1 cellular context compared by ENCODE assay signal in genomic region chr4:155953151-155954117, GRCh38.
TF ChIP-seq lines count a peak whose summit lies in the region.

A gene with protein sequence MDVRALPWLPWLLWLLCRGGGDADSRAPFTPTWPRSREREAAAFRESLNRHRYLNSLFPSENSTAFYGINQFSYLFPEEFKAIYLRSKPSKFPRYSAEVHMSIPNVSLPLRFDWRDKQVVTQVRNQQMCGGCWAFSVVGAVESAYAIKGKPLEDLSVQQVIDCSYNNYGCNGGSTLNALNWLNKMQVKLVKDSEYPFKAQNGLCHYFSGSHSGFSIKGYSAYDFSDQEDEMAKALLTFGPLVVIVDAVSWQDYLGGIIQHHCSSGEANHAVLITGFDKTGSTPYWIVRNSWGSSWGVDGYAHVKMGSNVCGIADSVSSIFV (minus strand): TSS chr4:155953866. CDS start chr4:155953847, 19 bp downstream.

TF ChIP-seq in K562, 482 proteins besides CTCF, POLR2A, EP300 and RAD21 (continues in another document):
- TF ChIP-seq, protein P1, sequence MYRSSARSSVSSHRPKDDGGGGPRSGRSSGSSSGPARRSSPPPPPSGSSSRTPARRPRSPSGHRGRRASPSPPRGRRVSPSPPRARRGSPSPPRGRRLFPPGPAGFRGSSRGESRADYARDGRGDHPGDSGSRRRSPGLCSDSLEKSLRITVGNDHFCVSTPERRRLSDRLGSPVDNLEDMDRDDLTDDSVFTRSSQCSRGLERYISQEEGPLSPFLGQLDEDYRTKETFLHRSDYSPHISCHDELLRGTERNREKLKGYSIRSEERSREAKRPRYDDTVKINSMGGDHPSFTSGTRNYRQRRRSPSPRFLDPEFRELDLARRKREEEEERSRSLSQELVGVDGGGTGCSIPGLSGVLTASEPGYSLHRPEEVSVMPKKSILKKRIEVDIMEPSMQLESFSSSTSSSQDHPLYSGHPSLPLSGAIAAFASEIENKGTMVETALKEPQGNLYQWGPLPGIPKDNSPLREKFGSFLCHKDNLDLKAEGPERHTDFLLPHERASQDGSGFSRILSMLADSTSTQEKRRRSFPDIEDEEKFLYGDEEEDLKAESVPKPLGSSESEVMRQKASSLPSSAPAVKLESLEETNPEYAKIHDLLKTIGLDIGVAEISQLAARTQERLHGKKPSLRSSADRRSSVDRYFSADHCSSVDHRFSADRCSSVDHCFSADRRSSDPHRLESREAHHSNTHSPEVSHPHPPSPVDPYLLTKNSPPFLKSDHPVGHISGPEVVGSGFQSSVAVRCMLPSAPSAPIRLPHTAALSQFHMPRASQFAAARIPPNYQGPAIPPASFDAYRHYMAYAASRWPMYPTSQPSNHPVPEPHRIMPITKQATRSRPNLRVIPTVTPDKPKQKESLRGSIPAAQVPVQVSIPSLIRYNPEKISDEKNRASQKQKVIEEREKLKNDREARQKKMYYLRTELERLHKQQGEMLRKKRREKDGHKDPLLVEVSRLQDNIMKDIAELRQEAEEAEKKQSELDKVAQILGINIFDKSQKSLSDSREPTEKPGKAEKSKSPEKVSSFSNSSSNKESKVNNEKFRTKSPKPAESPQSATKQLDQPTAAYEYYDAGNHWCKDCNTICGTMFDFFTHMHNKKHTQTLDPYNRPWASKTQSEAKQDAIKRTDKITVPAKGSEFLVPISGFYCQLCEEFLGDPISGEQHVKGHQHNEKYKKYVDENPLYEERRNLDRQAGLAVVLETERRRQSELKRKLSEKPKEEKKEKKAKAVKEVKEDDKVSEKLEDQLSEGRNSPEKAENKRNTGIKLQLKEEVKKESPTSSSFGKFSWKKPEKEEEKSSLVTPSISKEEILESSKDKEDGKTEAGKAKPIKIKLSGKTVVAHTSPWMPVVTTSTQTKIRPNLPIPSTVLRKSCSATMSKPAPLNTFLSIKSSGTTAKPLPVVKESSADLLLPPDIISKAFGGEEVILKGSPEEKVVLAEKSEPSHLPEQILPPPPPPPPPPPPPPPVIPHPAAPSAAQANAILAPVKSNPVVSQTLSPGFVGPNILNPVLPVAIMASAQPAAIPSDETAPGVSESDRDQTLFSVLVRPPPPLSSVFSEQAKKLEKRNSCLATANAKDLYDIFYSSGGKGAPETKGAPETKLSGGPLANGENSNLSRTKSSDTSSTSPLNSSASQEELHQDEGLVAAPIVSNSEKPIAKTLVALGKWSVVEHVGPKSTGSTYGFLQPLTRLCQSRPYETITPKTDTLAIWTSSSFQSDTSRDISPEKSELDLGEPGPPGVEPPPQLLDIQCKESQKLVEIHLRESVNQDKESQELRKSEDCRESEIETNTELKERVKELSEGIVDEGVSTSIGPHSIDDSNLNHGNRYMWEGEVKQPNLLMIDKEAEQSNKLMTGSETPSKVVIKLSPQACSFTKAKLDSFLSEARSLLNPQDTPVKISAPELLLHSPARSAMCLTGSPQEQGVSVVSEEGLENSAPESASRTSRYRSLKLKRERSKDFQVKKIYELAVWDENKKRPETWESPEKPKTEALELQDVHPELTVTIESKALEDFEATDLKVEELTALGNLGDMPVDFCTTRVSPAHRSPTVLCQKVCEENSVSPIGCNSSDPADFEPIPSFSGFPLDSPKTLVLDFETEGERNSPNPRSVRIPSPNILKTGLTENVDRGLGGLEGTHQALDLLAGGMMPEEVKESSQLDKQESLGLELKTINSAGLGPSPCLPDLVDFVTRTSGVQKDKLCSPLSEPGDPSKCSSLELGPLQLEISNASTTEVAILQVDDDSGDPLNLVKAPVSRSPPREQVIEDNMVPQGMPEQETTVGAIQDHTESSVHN (IDR thresholded peaks at IDR 0.05; ENCODE audit: borderline replicate concordance in 1 of 2, low read depth in 1 of 2): no peak
- TF ChIP-seq NR2C2 (CRISPR knock-in tag; IDR thresholded peaks at IDR 0.05) (0 out of 2 replicates have a peak, but pooled peaks have one; percentile 38), NR2C2 (tag; IDR thresholded peaks at IDR 0.05) (no peak; the same call in 1 of the 2 replicates), GABPB1 (CRISPR knock-in tag; IDR thresholded peaks at IDR 0.05) (peak; percentile 38; the same call in 1 of the 2 replicates), ZFX (CRISPR knock-in tag; IDR thresholded peaks at IDR 0.05) (peak; percentile 46; the same call in 1 of the 2 replicates), SMARCE1 (IDR thresholded peaks at IDR 0.05) (no peak), ELF1 (tag; IDR thresholded peaks at IDR 0.05) (peak; percentile 83), ZNF639 (CRISPR knock-in tag; conservative IDR thresholded peaks at IDR 0.05 in 1 of 2, IDR thresholded peaks at IDR 0.05 in 1 of 2) (peak in 1 of 2 experiments; percentile 30; a peak in 1 of 4 replicates), L3MBTL2 (IDR thresholded peaks at IDR 0.05) (peak; percentile 52; the same call in 1 of the 2 replicates), GABPA (tag; conservative IDR thresholded peaks at IDR 0.05; ENCODE audit: low read depth) (peak; percentile 91), MAZ (CRISPR knock-in tag; conservative IDR thresholded peaks at IDR 0.05 in 1 of 2, IDR thresholded peaks at IDR 0.05 in 1 of 2) (peak in 1 of 2 experiments; percentile 41; a peak in 1 of 4 replicates), LEF1 (IDR thresholded peaks at IDR 0.05) (no peak), CXXC5 (CRISPR knock-in tag; IDR thresholded peaks at IDR 0.05) (peak; percentile 40), ZNF511 (CRISPR knock-in tag; IDR thresholded peaks at IDR 0.05) (peak; percentile 31; the same call in 1 of the 2 replicates), YY1 (IDR thresholded peaks at IDR 0.05; ENCODE audit: borderline replicate concordance in 1 of 3, control insufficient read depth in 1 of 3, extremely low read depth in 1 of 3, insufficient read depth in 3 of 3, insufficient read length in 1 of 3, insufficient replicate concordance in 2 of 3, low read depth in 1 of 3, low read length in 2 of 3) (no peak), POLR2AphosphoS2 (IDR thresholded peaks at IDR 0.05; ENCODE audit: low read length) (no peak), RBFOX2 (IDR thresholded peaks at IDR 0.05; ENCODE audit: low read depth, low read length) (peak; percentile 72)
- TF ChIP-seq, protein P2, sequence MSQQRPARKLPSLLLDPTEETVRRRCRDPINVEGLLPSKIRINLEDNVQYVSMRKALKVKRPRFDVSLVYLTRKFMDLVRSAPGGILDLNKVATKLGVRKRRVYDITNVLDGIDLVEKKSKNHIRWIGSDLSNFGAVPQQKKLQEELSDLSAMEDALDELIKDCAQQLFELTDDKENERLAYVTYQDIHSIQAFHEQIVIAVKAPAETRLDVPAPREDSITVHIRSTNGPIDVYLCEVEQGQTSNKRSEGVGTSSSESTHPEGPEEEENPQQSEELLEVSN (IDR thresholded peaks at IDR 0.05; ENCODE audit: borderline replicate concordance in 1 of 2, extremely low read depth in 1 of 2, insufficient read depth in 1 of 2, insufficient read length in 1 of 2, low read depth in 1 of 2, low read length in 1 of 2, poor library complexity in 1 of 2, severe bottlenecking in 1 of 2): peak in 1 of 2 experiments; percentile 42
- TF ChIP-seq, protein P3, sequence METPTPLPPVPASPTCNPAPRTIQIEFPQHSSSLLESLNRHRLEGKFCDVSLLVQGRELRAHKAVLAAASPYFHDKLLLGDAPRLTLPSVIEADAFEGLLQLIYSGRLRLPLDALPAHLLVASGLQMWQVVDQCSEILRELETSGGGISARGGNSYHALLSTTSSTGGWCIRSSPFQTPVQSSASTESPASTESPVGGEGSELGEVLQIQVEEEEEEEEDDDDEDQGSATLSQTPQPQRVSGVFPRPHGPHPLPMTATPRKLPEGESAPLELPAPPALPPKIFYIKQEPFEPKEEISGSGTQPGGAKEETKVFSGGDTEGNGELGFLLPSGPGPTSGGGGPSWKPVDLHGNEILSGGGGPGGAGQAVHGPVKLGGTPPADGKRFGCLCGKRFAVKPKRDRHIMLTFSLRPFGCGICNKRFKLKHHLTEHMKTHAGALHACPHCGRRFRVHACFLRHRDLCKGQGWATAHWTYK (CRISPR knock-in tag; IDR thresholded peaks at IDR 0.05): peak; percentile 98
- TF ChIP-seq, protein P4, sequence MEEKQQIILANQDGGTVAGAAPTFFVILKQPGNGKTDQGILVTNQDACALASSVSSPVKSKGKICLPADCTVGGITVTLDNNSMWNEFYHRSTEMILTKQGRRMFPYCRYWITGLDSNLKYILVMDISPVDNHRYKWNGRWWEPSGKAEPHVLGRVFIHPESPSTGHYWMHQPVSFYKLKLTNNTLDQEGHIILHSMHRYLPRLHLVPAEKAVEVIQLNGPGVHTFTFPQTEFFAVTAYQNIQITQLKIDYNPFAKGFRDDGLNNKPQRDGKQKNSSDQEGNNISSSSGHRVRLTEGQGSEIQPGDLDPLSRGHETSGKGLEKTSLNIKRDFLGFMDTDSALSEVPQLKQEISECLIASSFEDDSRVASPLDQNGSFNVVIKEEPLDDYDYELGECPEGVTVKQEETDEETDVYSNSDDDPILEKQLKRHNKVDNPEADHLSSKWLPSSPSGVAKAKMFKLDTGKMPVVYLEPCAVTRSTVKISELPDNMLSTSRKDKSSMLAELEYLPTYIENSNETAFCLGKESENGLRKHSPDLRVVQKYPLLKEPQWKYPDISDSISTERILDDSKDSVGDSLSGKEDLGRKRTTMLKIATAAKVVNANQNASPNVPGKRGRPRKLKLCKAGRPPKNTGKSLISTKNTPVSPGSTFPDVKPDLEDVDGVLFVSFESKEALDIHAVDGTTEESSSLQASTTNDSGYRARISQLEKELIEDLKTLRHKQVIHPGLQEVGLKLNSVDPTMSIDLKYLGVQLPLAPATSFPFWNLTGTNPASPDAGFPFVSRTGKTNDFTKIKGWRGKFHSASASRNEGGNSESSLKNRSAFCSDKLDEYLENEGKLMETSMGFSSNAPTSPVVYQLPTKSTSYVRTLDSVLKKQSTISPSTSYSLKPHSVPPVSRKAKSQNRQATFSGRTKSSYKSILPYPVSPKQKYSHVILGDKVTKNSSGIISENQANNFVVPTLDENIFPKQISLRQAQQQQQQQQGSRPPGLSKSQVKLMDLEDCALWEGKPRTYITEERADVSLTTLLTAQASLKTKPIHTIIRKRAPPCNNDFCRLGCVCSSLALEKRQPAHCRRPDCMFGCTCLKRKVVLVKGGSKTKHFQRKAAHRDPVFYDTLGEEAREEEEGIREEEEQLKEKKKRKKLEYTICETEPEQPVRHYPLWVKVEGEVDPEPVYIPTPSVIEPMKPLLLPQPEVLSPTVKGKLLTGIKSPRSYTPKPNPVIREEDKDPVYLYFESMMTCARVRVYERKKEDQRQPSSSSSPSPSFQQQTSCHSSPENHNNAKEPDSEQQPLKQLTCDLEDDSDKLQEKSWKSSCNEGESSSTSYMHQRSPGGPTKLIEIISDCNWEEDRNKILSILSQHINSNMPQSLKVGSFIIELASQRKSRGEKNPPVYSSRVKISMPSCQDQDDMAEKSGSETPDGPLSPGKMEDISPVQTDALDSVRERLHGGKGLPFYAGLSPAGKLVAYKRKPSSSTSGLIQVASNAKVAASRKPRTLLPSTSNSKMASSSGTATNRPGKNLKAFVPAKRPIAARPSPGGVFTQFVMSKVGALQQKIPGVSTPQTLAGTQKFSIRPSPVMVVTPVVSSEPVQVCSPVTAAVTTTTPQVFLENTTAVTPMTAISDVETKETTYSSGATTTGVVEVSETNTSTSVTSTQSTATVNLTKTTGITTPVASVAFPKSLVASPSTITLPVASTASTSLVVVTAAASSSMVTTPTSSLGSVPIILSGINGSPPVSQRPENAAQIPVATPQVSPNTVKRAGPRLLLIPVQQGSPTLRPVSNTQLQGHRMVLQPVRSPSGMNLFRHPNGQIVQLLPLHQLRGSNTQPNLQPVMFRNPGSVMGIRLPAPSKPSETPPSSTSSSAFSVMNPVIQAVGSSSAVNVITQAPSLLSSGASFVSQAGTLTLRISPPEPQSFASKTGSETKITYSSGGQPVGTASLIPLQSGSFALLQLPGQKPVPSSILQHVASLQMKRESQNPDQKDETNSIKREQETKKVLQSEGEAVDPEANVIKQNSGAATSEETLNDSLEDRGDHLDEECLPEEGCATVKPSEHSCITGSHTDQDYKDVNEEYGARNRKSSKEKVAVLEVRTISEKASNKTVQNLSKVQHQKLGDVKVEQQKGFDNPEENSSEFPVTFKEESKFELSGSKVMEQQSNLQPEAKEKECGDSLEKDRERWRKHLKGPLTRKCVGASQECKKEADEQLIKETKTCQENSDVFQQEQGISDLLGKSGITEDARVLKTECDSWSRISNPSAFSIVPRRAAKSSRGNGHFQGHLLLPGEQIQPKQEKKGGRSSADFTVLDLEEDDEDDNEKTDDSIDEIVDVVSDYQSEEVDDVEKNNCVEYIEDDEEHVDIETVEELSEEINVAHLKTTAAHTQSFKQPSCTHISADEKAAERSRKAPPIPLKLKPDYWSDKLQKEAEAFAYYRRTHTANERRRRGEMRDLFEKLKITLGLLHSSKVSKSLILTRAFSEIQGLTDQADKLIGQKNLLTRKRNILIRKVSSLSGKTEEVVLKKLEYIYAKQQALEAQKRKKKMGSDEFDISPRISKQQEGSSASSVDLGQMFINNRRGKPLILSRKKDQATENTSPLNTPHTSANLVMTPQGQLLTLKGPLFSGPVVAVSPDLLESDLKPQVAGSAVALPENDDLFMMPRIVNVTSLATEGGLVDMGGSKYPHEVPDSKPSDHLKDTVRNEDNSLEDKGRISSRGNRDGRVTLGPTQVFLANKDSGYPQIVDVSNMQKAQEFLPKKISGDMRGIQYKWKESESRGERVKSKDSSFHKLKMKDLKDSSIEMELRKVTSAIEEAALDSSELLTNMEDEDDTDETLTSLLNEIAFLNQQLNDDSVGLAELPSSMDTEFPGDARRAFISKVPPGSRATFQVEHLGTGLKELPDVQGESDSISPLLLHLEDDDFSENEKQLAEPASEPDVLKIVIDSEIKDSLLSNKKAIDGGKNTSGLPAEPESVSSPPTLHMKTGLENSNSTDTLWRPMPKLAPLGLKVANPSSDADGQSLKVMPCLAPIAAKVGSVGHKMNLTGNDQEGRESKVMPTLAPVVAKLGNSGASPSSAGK (IDR thresholded peaks at IDR 0.05): 0 out of 2 replicates have a peak, but pooled peaks have one; percentile 19
